12 cellular contexts compared by ENCODE assay signal in the genomic region with DNA sequence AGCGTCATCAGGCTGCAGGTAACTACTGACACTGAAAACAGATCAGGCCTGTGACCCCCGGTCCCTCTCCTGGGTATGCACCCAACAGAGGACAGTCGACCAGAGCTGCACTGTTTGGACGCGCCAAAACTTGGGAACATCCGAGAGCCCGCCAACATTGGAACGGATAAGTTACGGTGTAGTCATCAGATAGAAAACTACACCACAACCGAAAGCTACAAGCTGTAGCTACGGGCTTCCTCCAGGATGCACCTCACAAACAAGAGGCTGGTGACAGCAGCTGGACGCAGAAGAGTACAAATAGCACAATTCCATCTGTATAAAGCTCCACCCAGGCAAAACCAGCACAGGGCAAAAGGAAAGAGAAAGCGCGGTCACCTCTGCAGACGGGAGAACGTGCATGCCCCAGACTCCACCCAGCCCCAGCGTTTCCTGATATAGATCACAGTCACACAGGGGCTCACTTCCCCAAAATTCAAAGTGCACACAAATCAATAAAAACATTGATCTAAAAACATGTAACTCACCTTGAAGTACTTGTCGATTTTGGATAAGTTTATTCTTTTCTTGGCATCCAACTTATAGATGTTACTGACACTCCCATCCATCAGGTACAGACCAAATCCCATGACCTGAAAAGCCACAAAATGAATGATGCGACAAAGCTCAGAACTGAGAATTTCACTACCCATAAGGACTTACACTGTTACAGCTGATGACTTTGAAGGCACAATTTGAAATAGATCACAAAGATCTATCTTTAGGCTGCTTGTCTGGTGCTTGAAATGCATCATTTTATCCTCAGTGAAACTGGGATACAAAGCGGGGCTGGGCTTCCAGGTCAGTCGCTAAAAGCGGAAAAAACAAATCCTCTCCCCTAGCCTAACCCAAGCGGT. TPM values are rescaled to one million over a fixed set of nuclear protein-coding genes. Genes with fewer than 3 reads are reported as not detected.
A peak's percentile ranks its signal among the peaks of the same experiment; 100 is the strongest.
DNase-seq lines count a peak whose midpoint lies in the region; ATAC-seq lines count a peak whose summit lies in the region.
"Had no signal": no experiment of that assay in that cellular context is flagged by ENCODE, and none has a peak within 500 bp of the region (broad histone marks: within the 10 kb centered on the region; RNA-seq: fewer than 3 reads in every experiment).

No MANE protein-coding gene starts in this region.

- no peaks in the 10 kb centered on the region for H3K9me3 Mint-ChIP-seq in activated T-helper 2 cell treated with anti-CD3 and anti-CD28 coated beads, Interferon-gamma antibody, Interleukin-2, Interleukin-4, amounts not matched to agents 10 μg/mL and 5 μg/mL and 100 μg/mL, durations not matched to agents 14 hours and 24 hours and 36 hours
- no peaks in the 10 kb centered on the region for H3K9me3 Mint-ChIP-seq in activated CD4-positive, alpha-beta memory T cell treated with anti-CD3 and anti-CD28 coated beads, Interleukin-2, amount 10 ng/mL, durations not matched to agents 7 days and 5 days
- H3K9me3 Mint-ChIP-seq: mesothelial cell of epicardium had no signal

- POLR2A ChIA-PET in activated CD4-positive, alpha-beta memory T cell treated with anti-CD3 and anti-CD28 coated beads, Interleukin-2, amount 10 ng/mL, durations not matched to agents 7 days and 5 days (lab: Charles Lee), result no interaction called here

- H3K27me3 Mint-ChIP-seq in activated T-helper 2 cell treated with anti-CD3 and anti-CD28 coated beads, Interferon-gamma antibody, Interleukin-2, Interleukin-4, amounts not matched to agents 10 μg/mL and 5 μg/mL and 100 μg/mL, durations not matched to agents 14 hours and 24 hours and 36 hours (ENCODE audit: low read depth), result no peaks in the 10 kb centered on the region
- no peaks in the 10 kb centered on the region for H3K27me3 Mint-ChIP-seq in activated CD4-positive, alpha-beta memory T cell treated with anti-CD3 and anti-CD28 coated beads, Interleukin-2, amount 10 ng/mL, durations not matched to agents 7 days and 5 days

- no peak overlapping the region for H3K27ac Mint-ChIP-seq in activated T-helper 2 cell treated with anti-CD3 and anti-CD28 coated beads, Interferon-gamma antibody, Interleukin-2, Interleukin-4, amounts not matched to agents 10 μg/mL and 5 μg/mL and 100 μg/mL, durations not matched to agents 14 hours and 24 hours and 36 hours
- H3K27ac Mint-ChIP-seq in activated CD4-positive, alpha-beta memory T cell treated with anti-CD3 and anti-CD28 coated beads, Interleukin-2, amount 10 ng/mL, durations not matched to agents 7 days and 5 days, result no peak overlapping the region
- H3K27ac Mint-ChIP-seq: mesothelial cell of epicardium had no signal

- no peaks in the 10 kb centered on the region for H3K27me3 ChIP-seq in BLaER1 treated with 17β-estradiol and CSF1 and Interleukin-3, amounts not matched to agents 10 nM and 100 nM

- peaks cover 10 to 25% (median 17%) of the 10 kb centered on the region in 10 experiments for H3K4me1 ChIP-seq in BLaER1 treated with 17β-estradiol and CSF1 and Interleukin-3, amounts not matched to agents 10 nM and 100 nM

- peak overlapping the region in 2 of 11 experiments; percentile 11 to 13; a peak in 1 of 22 replicates for H3K9ac ChIP-seq in BLaER1 treated with 17β-estradiol and CSF1 and Interleukin-3, amounts not matched to agents 10 nM and 100 nM

- no peak overlapping the region; a peak in 1 of 22 replicates for H3K27ac ChIP-seq in BLaER1 treated with 17β-estradiol and CSF1 and Interleukin-3, amounts not matched to agents 10 nM and 100 nM

- intact Hi-C loops in activated T-helper 2 cell treated with anti-CD3 and anti-CD28 coated beads, Interferon-gamma antibody, Interleukin-2, Interleukin-4, amounts not matched to agents 10 μg/mL and 5 μg/mL and 100 μg/mL, durations not matched to agents 14 hours and 24 hours and 36 hours (cut with micrococcal nuclease), result no loop called here

- CTCF ChIA-PET in activated CD4-positive, alpha-beta memory T cell treated with anti-CD3 and anti-CD28 coated beads, Interleukin-2, amount 10 ng/mL, durations not matched to agents 7 days and 5 days (lab: Charles Lee), result no interaction called here

- no peaks in the 10 kb centered on the region for H3K36me3 Mint-ChIP-seq in activated T-helper 2 cell treated with anti-CD3 and anti-CD28 coated beads, Interferon-gamma antibody, Interleukin-2, Interleukin-4, amounts not matched to agents 10 μg/mL and 5 μg/mL and 100 μg/mL, durations not matched to agents 14 hours and 24 hours and 36 hours (ENCODE audit: low read depth)
- no peaks in the 10 kb centered on the region for H3K36me3 Mint-ChIP-seq in activated CD4-positive, alpha-beta memory T cell treated with anti-CD3 and anti-CD28 coated beads, Interleukin-2, amount 10 ng/mL, durations not matched to agents 7 days and 5 days (ENCODE audit: low read depth)

- H3K9me3 ChIP-seq in BLaER1 treated with 17β-estradiol and CSF1 and Interleukin-3, amounts not matched to agents 10 nM and 100 nM (replicated peaks in 1 of 11), result no peaks in the 10 kb centered on the region

- peaks cover 3% of the 10 kb centered on the region for H3K4me1 Mint-ChIP-seq in activated T-helper 2 cell treated with anti-CD3 and anti-CD28 coated beads, Interferon-gamma antibody, Interleukin-2, Interleukin-4, amounts not matched to agents 10 μg/mL and 5 μg/mL and 100 μg/mL, durations not matched to agents 14 hours and 24 hours and 36 hours (ENCODE audit: low read depth)
- H3K4me1 Mint-ChIP-seq in activated CD4-positive, alpha-beta memory T cell treated with anti-CD3 and anti-CD28 coated beads, Interleukin-2, amount 10 ng/mL, durations not matched to agents 7 days and 5 days, result peaks cover 8% of the 10 kb centered on the region
- H3K4me1 Mint-ChIP-seq: mesothelial cell of epicardium had no signal

- peaks cover 80 to 99% (median 93%) of the 10 kb centered on the region in 11 experiments for H3K36me3 ChIP-seq in BLaER1 treated with 17β-estradiol and CSF1 and Interleukin-3, amounts not matched to agents 10 nM and 100 nM

- peaks cover 0 to 92% (median 33%) of the 10 kb centered on the region in 11 experiments; a peak in 17 of 22 replicates for H4K20me1 ChIP-seq in BLaER1 treated with 17β-estradiol and CSF1 and Interleukin-3, amounts not matched to agents 10 nM and 100 nM

- H3K4me3 Mint-ChIP-seq in activated T-helper 2 cell treated with anti-CD3 and anti-CD28 coated beads, Interferon-gamma antibody, Interleukin-2, Interleukin-4, amounts not matched to agents 10 μg/mL and 5 μg/mL and 100 μg/mL, durations not matched to agents 14 hours and 24 hours and 36 hours (ENCODE audit: low read depth), result no peak overlapping the region
- H3K4me3 Mint-ChIP-seq in activated CD4-positive, alpha-beta memory T cell treated with anti-CD3 and anti-CD28 coated beads, Interleukin-2, amount 10 ng/mL, durations not matched to agents 7 days and 5 days, result no peak overlapping the region
- H3K4me3 Mint-ChIP-seq: mesothelial cell of epicardium had no signal

- H3K4me2 ChIP-seq in BLaER1 treated with 17β-estradiol and CSF1 and Interleukin-3, amounts not matched to agents 10 nM and 100 nM, result peak overlapping the region; percentile 6 to 73 (median 39); a peak in 21 of 22 replicates

- DNase-seq in GM19238 (ENCODE audit: insufficient read length, low spot score) (peak; percentile 81), NCI-H524 treated with DMSO at 0.1 percent for 48 hours (lab: John Stamatoyannopoulos, UW) (no peak), NCI-H2081 treated with DMSO at 0.1 percent for 48 hours (lab: John Stamatoyannopoulos, UW) (no peak)
- DNase-seq in activated T-helper 2 cell treated with anti-CD3 and anti-CD28 coated beads, Interferon-gamma antibody, Interleukin-2, Interleukin-4, amounts not matched to agents 10 μg/mL and 5 μg/mL and 100 μg/mL, durations not matched to agents 14 hours and 24 hours and 36 hours (ENCODE audit: low spot score), result no peak
- no peak for DNase-seq in activated CD4-positive, alpha-beta memory T cell treated with anti-CD3 and anti-CD28 coated beads, Interleukin-2, amount 10 ng/mL, durations not matched to agents 7 days and 5 days
- DNase-seq: activated CD8-positive, alpha-beta memory T cell treated with anti-CD3 and anti-CD28 coated beads, Interleukin-2, amount 50 U/mL, for 48 hours; RPMI8226; stimulated activated naive CD8-positive, alpha-beta T cell treated with anti-CD3 and anti-CD28 coated beads, Interleukin-15, Interleukin-2, amounts not matched to agents 100 U/mL and 50 U/mL, for 24 hours had no signal

- ATAC-seq in HG02763 (IDR thresholded peaks at IDR 0.05; ENCODE audit: unreplicated experiment) (peak; percentile 89), HG03575 (IDR thresholded peaks at IDR 0.05; ENCODE audit: extremely low read depth, insufficient number of reproducible peaks, low FRiP score, unreplicated experiment) (peak; percentile 50)
- ATAC-seq: stimulated activated naive CD8-positive, alpha-beta T cell treated with anti-CD3 and anti-CD28 coated beads, Interleukin-15, Interleukin-2, amounts not matched to agents 100 U/mL and 50 U/mL, for 24 hours had no signal

- no peak overlapping the region for H3K4me3 ChIP-seq in BLaER1 treated with 17β-estradiol and CSF1 and Interleukin-3, amounts not matched to agents 10 nM and 100 nM

RNA-seq across cellular contexts. Expression of a gene that starts 43.3 kb away (rescaled TPM):
- total RNA-seq in activated T-helper 2 cell treated with anti-CD3 and anti-CD28 coated beads, Interferon-gamma antibody, Interleukin-2, Interleukin-4, amounts not matched to agents 10 μg/mL and 5 μg/mL and 100 μg/mL, durations not matched to agents 14 hours and 24 hours and 36 hours, result 52.7 and 53.1 TPM in 2 replicates
- 10 to 100 TPM; 23.1 to 24.9 TPM for total RNA-seq in activated CD4-positive, alpha-beta memory T cell treated with anti-CD3 and anti-CD28 coated beads, Interleukin-2, amount 10 ng/mL, durations not matched to agents 7 days and 5 days
